ENCODE assay signal across 21 cellular contexts in the genomic region with DNA sequence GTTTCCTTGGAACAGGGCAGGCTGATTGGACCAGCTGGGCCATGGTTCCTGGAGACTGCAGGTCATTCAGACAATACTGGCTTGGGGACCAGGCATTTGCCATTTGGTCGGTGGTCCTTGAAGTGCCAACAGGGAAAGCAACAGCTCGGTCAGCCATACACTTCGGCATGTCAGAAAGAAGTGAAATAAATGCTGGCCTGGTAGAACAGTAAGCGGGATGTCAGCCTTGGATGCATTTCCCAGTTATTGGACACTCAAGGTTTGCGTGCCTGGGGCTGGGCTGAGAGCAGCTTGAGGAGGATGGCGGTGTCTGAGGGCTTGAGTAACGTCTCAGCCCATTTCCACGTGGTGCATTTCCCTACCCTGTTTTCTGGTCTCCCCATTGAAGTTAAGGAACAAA.
A peak's percentile ranks its signal among the peaks of the same experiment; 100 is the strongest.
DNase-seq lines count a peak whose midpoint lies in the region; ATAC-seq and TF ChIP-seq lines count a peak whose summit lies in the region.
"Had no signal": no experiment of that assay in that cellular context is flagged by ENCODE, and none has a peak within 500 bp of the region (broad histone marks: within the 10 kb centered on the region; RNA-seq: fewer than 3 reads in every experiment).

No MANE protein-coding gene starts in this region.

- no peaks in the 10 kb centered on the region for H3K9me3 Mint-ChIP-seq in activated naive CD4-positive, alpha-beta T cell treated with anti-CD3 and anti-CD28 coated beads, Interleukin-2, amount 50 U/mL, for 24 hours
- H3K9me3 Mint-ChIP-seq in activated CD8-positive, alpha-beta T cell treated with anti-CD3 and anti-CD28 coated beads, Interleukin-2, amount 10 ng/mL, durations not matched to agents 7 days and 5 days (ENCODE audit: insufficient read depth) = no peaks in the 10 kb centered on the region
- H3K9me3 Mint-ChIP-seq in naive B cell (peaks cover 0 to 3% (median 0%) of the 10 kb centered on the region in 7 donors), neural progenitor cell (no peaks in the 10 kb centered on the region)
- H3K9me3 Mint-ChIP-seq: activated naive CD4-positive, alpha-beta T cell treated with anti-CD3 and anti-CD28 coated beads, Interleukin-2, amount 10 ng/mL, durations not matched to agents 7 days and 5 days; type B pancreatic cell had no signal

- H3K27me3 ChIP-seq in neural progenitor cell = no peaks in the 10 kb centered on the region
- H3K27me3 ChIP-seq in right lobe of liver = no peaks in the 10 kb centered on the region
- H3K27me3 ChIP-seq: foreskin keratinocyte had no signal

- TF ChIP-seq CTCF in neural progenitor cell (IDR thresholded peaks at IDR 0.05) = no peak
- no peak for TF ChIP-seq CTCF in right lobe of liver (IDR thresholded peaks at IDR 0.05)

- H4K20me1 ChIP-seq in neural progenitor cell (ENCODE audit: low read depth) = peaks cover 38% of the 10 kb centered on the region

- H3F3A ChIP-seq in neural progenitor cell (ENCODE audit: low read depth) = no peaks in the 10 kb centered on the region

- TF ChIP-seq POLR2A in right lobe of liver (IDR thresholded peaks at IDR 0.05) = no peak

- no peak overlapping the region for H3K4me3 Mint-ChIP-seq in activated naive CD4-positive, alpha-beta T cell treated with anti-CD3 and anti-CD28 coated beads, Interleukin-2, amount 50 U/mL, for 24 hours
- no peak overlapping the region for H3K4me3 Mint-ChIP-seq in activated CD8-positive, alpha-beta T cell treated with anti-CD3 and anti-CD28 coated beads, Interleukin-2, amount 10 ng/mL, durations not matched to agents 7 days and 5 days
- H3K4me3 Mint-ChIP-seq in naive B cell (no peak overlapping the region), neural progenitor cell (no peak overlapping the region)
- H3K4me3 Mint-ChIP-seq: activated naive CD4-positive, alpha-beta T cell treated with anti-CD3 and anti-CD28 coated beads, Interleukin-2, amount 10 ng/mL, durations not matched to agents 7 days and 5 days; type B pancreatic cell had no signal

- H3K9me3 ChIP-seq in neural progenitor cell (ENCODE audit: low read depth) = no peaks in the 10 kb centered on the region
- no peaks in the 10 kb centered on the region for H3K9me3 ChIP-seq in right lobe of liver
- H3K9me3 ChIP-seq: mucosa of descending colon had no signal

- 98% methylated on average over 6 of the region's 8 CpGs for WGBS in right lobe of liver (ENCODE audit: insufficient coverage, low coverage, low lambda C conversion rate, missing lambda C conversion rate)

- H3K36me3 Mint-ChIP-seq in activated naive CD4-positive, alpha-beta T cell treated with anti-CD3 and anti-CD28 coated beads, Interleukin-2, amount 50 U/mL, for 24 hours = peaks cover 25% of the 10 kb centered on the region
- H3K36me3 Mint-ChIP-seq in activated CD8-positive, alpha-beta T cell treated with anti-CD3 and anti-CD28 coated beads, Interleukin-2, amount 10 ng/mL, durations not matched to agents 7 days and 5 days (ENCODE audit: low read depth) = peaks cover 72% of the 10 kb centered on the region
- H3K36me3 Mint-ChIP-seq in naive B cell = peaks cover 20 to 37% of the 10 kb centered on the region in 2 donors
- peaks cover 30% of the 10 kb centered on the region for H3K36me3 Mint-ChIP-seq in neural progenitor cell

- H3K36me3 ChIP-seq in neural progenitor cell = no peaks in the 10 kb centered on the region
- no peaks in the 10 kb centered on the region for H3K36me3 ChIP-seq in right lobe of liver

- H3K4me3 ChIP-seq in neural progenitor cell = no peak overlapping the region
- no peak overlapping the region for H3K4me3 ChIP-seq in right lobe of liver
- H3K4me3 ChIP-seq: mucosa of descending colon, smooth muscle cell had no signal

- CTCF ChIA-PET in activated CD8-positive, alpha-beta T cell treated with anti-CD3 and anti-CD28 coated beads, Interleukin-2, amount 10 ng/mL, durations not matched to agents 7 days and 5 days (lab: Charles Lee) = interaction anchor here (2.3 to 3.2 kb wide), 2 partner anchors 12 to 20 kb away, joined by 9 to 19 read pairs; no protein-coding TSS in a partner anchor

- H3K27ac ChIP-seq in neural progenitor cell (no peak overlapping the region), right lobe of liver (no peak overlapping the region)
- H3K27ac ChIP-seq: C4-2B, foreskin keratinocyte had no signal

- H3K79me2 ChIP-seq in neural progenitor cell (ENCODE audit: low read depth) = peaks cover 41% of the 10 kb centered on the region

- ATAC-seq in activated CD8-positive, alpha-beta T cell treated with anti-CD3 and anti-CD28 coated beads, Interleukin-2, amount 10 ng/mL, durations not matched to agents 7 days and 5 days = no peak
- no peak for ATAC-seq in naive B cell (ENCODE audit: low read depth in 2 of 2)
- no peak for ATAC-seq in right lobe of liver
- no peak for ATAC-seq in activated CD4-positive, CD25-positive, alpha-beta regulatory T cell treated with anti-CD3 and anti-CD28 coated beads, Interleukin-2, amount 50 U/mL, for 24 hours
- ATAC-seq: foreskin keratinocyte, mucosa of descending colon had no signal

- H3K4me1 ChIP-seq in neural progenitor cell (peaks cover 14% of the 10 kb centered on the region), right lobe of liver (peaks cover 0 to 15% (median 0%) of the 10 kb centered on the region in 4 donors)

- H3K27ac Mint-ChIP-seq in activated naive CD4-positive, alpha-beta T cell treated with anti-CD3 and anti-CD28 coated beads, Interleukin-2, amount 50 U/mL, for 24 hours = peak overlapping the region; percentile 79
- H3K27ac Mint-ChIP-seq in activated CD8-positive, alpha-beta T cell treated with anti-CD3 and anti-CD28 coated beads, Interleukin-2, amount 10 ng/mL, durations not matched to agents 7 days and 5 days = peak overlapping the region; percentile 58
- H3K27ac Mint-ChIP-seq in naive B cell (peak overlapping the region in 5 of 6 donors; percentile 54 to 93 (median 85)), neural progenitor cell (no peak overlapping the region)
- H3K27ac Mint-ChIP-seq: type B pancreatic cell had no signal

- no peak overlapping the region for H2AFZ ChIP-seq in neural progenitor cell (replicated peaks)

- intact Hi-C loops in right lobe of liver (cut with DNase I) = no loop called here

- POLR2A ChIA-PET in activated CD8-positive, alpha-beta T cell treated with anti-CD3 and anti-CD28 coated beads, Interleukin-2, amount 10 ng/mL, durations not matched to agents 7 days and 5 days (lab: Charles Lee) = no interaction called here

- no peaks in the 10 kb centered on the region for H3K27me3 Mint-ChIP-seq in activated naive CD4-positive, alpha-beta T cell treated with anti-CD3 and anti-CD28 coated beads, Interleukin-2, amount 50 U/mL, for 24 hours
- no peaks in the 10 kb centered on the region for H3K27me3 Mint-ChIP-seq in activated CD8-positive, alpha-beta T cell treated with anti-CD3 and anti-CD28 coated beads, Interleukin-2, amount 10 ng/mL, durations not matched to agents 7 days and 5 days (ENCODE audit: low read depth)
- H3K27me3 Mint-ChIP-seq in naive B cell (no peaks in the 10 kb centered on the region), neural progenitor cell (ENCODE audit: insufficient read depth, low read depth) (no peaks in the 10 kb centered on the region)
- H3K27me3 Mint-ChIP-seq: activated naive CD4-positive, alpha-beta T cell treated with anti-CD3 and anti-CD28 coated beads, Interleukin-2, amount 10 ng/mL, durations not matched to agents 7 days and 5 days; type B pancreatic cell had no signal

- H3K4me2 ChIP-seq in neural progenitor cell = no peak overlapping the region
- H3K4me2 ChIP-seq: smooth muscle cell had no signal

- peaks cover 88% of the 10 kb centered on the region for H3K4me1 Mint-ChIP-seq in activated naive CD4-positive, alpha-beta T cell treated with anti-CD3 and anti-CD28 coated beads, Interleukin-2, amount 50 U/mL, for 24 hours
- peaks cover 68% of the 10 kb centered on the region for H3K4me1 Mint-ChIP-seq in activated CD8-positive, alpha-beta T cell treated with anti-CD3 and anti-CD28 coated beads, Interleukin-2, amount 10 ng/mL, durations not matched to agents 7 days and 5 days (ENCODE audit: low read depth)
- peaks cover 51 to 81% (median 67%) of the 10 kb centered on the region in 3 donors for H3K4me1 Mint-ChIP-seq in naive B cell
- H3K4me1 Mint-ChIP-seq in neural progenitor cell = peaks cover 7% of the 10 kb centered on the region

- H3K9ac ChIP-seq in neural progenitor cell = no peak overlapping the region

- DNase-seq in activated naive CD4-positive, alpha-beta T cell treated with Interleukin-2 at 50 U/mL for 16 hours = no peak
- DNase-seq in activated CD8-positive, alpha-beta T cell treated with anti-CD3 and anti-CD28 coated beads, Interleukin-2, amount 10 ng/mL, durations not matched to agents 7 days and 5 days = no peak
- DNase-seq in naive B cell (no peak), NCI-H2081 (lab: John Stamatoyannopoulos, UW) (no peak), neural progenitor cell (ENCODE audit: low spot score) (no peak), right lobe of liver (no peak)
- DNase-seq: activated naive CD4-positive, alpha-beta T cell treated with anti-CD3 and anti-CD28 coated beads, Interleukin-2, amount 10 ng/mL, durations not matched to agents 7 days and 5 days; erythroblast; foreskin keratinocyte; hippocampal formation; mucosa of descending colon; NCI-H187 treated with DMSO at 0.1 percent for 48 hours; NCI-H226; NCI-H774; nucleus accumbens; stimulated activated CD4-positive, alpha-beta T cell treated with anti-CD3 and anti-CD28 coated beads, Interleukin-4, amount 100 ng/mL, for 24 hours had no signal
